1 cellular context compared by ENCODE assay signal in the genomic region with DNA sequence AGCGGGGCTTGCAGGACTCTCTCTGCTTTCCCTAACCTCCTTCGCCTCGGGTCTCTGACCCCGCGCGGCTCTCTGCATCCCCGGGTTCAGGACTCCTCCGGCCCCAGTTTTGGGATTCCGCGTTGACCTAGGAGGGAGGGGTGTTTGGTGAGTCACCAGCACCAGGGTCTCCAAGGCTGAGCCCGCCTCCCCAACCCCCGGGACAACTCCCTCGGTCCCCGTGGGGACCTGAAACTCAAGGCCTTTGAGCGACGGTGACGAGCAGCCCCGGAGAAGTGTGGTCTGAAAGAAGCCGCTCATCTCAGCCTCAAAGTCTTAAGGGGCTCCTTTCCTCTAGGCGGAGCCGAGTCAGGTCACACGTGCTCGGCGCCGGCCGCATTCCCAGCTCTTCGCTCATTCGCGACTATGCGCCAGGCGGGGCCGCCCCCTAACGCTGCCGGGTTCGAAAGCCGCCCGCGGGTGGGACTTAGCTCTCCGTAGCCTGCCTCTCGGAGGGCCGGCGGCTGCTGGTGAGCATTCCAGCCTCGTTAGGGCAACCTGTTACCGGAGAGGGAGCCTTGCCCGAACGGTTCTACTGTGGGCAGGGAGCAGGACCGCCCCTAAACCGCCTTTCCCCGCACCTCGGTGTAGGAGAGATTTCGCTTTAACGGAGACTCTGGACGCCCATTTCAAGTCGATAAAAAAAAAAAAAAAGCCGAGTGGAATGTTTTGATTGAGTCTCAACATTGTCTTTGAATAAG.
TF ChIP-seq lines count a peak whose summit lies in the region.

No MANE protein-coding gene starts in this region.

TF ChIP-seq in HepG2, 621 proteins besides CTCF, POLR2A, EP300 and RAD21 (continued from another document):
- peak; percentile 57; the same call in 1 of the 2 replicates for TF ChIP-seq ZNF687 (CRISPR knock-in tag; IDR thresholded peaks at IDR 0.05)
- TF ChIP-seq, protein P1, sequence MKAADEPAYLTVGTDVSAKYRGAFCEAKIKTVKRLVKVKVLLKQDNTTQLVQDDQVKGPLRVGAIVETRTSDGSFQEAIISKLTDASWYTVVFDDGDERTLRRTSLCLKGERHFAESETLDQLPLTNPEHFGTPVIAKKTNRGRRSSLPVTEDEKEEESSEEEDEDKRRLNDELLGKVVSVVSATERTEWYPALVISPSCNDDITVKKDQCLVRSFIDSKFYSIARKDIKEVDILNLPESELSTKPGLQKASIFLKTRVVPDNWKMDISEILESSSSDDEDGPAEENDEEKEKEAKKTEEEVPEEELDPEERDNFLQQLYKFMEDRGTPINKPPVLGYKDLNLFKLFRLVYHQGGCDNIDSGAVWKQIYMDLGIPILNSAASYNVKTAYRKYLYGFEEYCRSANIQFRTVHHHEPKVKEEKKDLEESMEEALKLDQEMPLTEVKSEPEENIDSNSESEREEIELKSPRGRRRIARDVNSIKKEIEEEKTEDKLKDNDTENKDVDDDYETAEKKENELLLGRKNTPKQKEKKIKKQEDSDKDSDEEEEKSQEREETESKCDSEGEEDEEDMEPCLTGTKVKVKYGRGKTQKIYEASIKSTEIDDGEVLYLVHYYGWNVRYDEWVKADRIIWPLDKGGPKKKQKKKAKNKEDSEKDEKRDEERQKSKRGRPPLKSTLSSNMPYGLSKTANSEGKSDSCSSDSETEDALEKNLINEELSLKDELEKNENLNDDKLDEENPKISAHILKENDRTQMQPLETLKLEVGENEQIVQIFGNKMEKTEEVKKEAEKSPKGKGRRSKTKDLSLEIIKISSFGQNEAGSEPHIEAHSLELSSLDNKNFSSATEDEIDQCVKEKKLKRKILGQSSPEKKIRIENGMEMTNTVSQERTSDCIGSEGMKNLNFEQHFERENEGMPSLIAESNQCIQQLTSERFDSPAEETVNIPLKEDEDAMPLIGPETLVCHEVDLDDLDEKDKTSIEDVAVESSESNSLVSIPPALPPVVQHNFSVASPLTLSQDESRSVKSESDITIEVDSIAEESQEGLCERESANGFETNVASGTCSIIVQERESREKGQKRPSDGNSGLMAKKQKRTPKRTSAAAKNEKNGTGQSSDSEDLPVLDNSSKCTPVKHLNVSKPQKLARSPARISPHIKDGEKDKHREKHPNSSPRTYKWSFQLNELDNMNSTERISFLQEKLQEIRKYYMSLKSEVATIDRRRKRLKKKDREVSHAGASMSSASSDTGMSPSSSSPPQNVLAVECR (CRISPR knock-in tag; IDR thresholded peaks at IDR 0.05; ENCODE audit: borderline replicate concordance): no peak
- TF ChIP-seq SNAPC4 (CRISPR knock-in tag; IDR thresholded peaks at IDR 0.05): no peak
- TF ChIP-seq, protein P2, sequence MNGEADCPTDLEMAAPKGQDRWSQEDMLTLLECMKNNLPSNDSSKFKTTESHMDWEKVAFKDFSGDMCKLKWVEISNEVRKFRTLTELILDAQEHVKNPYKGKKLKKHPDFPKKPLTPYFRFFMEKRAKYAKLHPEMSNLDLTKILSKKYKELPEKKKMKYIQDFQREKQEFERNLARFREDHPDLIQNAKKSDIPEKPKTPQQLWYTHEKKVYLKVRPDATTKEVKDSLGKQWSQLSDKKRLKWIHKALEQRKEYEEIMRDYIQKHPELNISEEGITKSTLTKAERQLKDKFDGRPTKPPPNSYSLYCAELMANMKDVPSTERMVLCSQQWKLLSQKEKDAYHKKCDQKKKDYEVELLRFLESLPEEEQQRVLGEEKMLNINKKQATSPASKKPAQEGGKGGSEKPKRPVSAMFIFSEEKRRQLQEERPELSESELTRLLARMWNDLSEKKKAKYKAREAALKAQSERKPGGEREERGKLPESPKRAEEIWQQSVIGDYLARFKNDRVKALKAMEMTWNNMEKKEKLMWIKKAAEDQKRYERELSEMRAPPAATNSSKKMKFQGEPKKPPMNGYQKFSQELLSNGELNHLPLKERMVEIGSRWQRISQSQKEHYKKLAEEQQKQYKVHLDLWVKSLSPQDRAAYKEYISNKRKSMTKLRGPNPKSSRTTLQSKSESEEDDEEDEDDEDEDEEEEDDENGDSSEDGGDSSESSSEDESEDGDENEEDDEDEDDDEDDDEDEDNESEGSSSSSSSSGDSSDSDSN (CRISPR knock-in tag; IDR thresholded peaks at IDR 0.05): peak; percentile 65; the same call in 1 of the 2 replicates
- TF ChIP-seq ZNF441 (CRISPR knock-in tag; IDR thresholded peaks at IDR 0.05; ENCODE audit: borderline replicate concordance): 0 out of 2 replicates have a peak, but pooled peaks have one; percentile 34
- peak; percentile 7 for TF ChIP-seq TEAD3 (CRISPR knock-in tag; optimal IDR thresholded peaks at IDR 0.05; ENCODE audit: borderline replicate concordance)
- TF ChIP-seq RBM22 (optimal IDR thresholded peaks at IDR 0.05; ENCODE audit: low read length): no peak
- TF ChIP-seq SNRNP70 (IDR thresholded peaks at IDR 0.05; ENCODE audit: low read depth, low read length): no peak
- peak; percentile 68; the same call in 1 of the 2 replicates for TF ChIP-seq MTF2 (CRISPR knock-in tag; IDR thresholded peaks at IDR 0.05; ENCODE audit: borderline replicate concordance)
- no peak for TF ChIP-seq CENPX (CRISPR knock-in tag; IDR thresholded peaks at IDR 0.05)
- TF ChIP-seq ZSCAN29 (CRISPR knock-in tag; conservative IDR thresholded peaks at IDR 0.05): no peak
- no peak for TF ChIP-seq ZNF652 (CRISPR knock-in tag; IDR thresholded peaks at IDR 0.05; ENCODE audit: borderline replicate concordance, low read depth)
- TF ChIP-seq TFDP1 (CRISPR knock-in tag; IDR thresholded peaks at IDR 0.05; ENCODE audit: borderline replicate concordance): no peak
- TF ChIP-seq ZNF879 (CRISPR knock-in tag; IDR thresholded peaks at IDR 0.05): no peak
- TF ChIP-seq RFX1 (IDR thresholded peaks at IDR 0.05): no peak
- TF ChIP-seq TEAD2 (CRISPR knock-in tag; IDR thresholded peaks at IDR 0.05): no peak
- TF ChIP-seq, protein P3, sequence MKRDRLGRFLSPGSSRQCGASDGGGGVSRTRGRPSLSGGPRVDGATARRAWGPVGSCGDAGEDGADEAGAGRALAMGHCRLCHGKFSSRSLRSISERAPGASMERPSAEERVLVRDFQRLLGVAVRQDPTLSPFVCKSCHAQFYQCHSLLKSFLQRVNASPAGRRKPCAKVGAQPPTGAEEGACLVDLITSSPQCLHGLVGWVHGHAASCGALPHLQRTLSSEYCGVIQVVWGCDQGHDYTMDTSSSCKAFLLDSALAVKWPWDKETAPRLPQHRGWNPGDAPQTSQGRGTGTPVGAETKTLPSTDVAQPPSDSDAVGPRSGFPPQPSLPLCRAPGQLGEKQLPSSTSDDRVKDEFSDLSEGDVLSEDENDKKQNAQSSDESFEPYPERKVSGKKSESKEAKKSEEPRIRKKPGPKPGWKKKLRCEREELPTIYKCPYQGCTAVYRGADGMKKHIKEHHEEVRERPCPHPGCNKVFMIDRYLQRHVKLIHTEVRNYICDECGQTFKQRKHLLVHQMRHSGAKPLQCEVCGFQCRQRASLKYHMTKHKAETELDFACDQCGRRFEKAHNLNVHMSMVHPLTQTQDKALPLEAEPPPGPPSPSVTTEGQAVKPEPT (CRISPR knock-in tag; IDR thresholded peaks at IDR 0.05; ENCODE audit: low read depth): no peak
- no peak for TF ChIP-seq ZNF720 (CRISPR knock-in tag; IDR thresholded peaks at IDR 0.05)
- no peak for TF ChIP-seq ZFP41 (CRISPR knock-in tag; IDR thresholded peaks at IDR 0.05; ENCODE audit: borderline replicate concordance)
- no peak for TF ChIP-seq FOXM1 (CRISPR knock-in tag; IDR thresholded peaks at IDR 0.05)
TF ChIP-seq in HepG2: peak in this region for 15.
